Comparison of ENCODE assay signal across 1 cellular context in the genomic region with DNA sequence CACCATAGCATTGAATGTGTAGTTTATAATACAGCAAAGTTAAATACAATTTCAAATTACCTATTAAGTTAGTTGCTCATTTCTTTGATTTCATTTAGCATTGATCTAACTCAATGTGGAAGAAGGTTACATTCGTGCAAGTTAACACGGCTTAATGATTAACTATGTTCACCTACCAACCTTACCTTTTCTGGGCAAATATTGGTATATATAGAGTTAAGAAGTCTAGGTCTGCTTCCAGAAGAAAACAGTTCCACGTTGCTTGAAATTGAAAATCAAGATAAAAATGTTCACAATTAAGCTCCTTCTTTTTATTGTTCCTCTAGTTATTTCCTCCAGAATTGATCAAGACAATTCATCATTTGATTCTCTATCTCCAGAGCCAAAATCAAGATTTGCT.
TF ChIP-seq lines count a peak whose summit lies in the region.

A gene with protein sequence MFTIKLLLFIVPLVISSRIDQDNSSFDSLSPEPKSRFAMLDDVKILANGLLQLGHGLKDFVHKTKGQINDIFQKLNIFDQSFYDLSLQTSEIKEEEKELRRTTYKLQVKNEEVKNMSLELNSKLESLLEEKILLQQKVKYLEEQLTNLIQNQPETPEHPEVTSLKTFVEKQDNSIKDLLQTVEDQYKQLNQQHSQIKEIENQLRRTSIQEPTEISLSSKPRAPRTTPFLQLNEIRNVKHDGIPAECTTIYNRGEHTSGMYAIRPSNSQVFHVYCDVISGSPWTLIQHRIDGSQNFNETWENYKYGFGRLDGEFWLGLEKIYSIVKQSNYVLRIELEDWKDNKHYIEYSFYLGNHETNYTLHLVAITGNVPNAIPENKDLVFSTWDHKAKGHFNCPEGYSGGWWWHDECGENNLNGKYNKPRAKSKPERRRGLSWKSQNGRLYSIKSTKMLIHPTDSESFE (plus strand): TSS at position 240 of the 400 bp plus-strand sequence. CDS start 47 bp downstream, at position 287.

TF ChIP-seq in IMR-90, 13 proteins besides CTCF, POLR2A, EP300 and RAD21:
- no peak for TF ChIP-seq RCOR1 (IDR thresholded peaks at IDR 0.05; ENCODE audit: insufficient replicate concordance, low read length)
- no peak for TF ChIP-seq MAZ (IDR thresholded peaks at IDR 0.05; ENCODE audit: borderline replicate concordance, low read depth, low read length)
- TF ChIP-seq CHD1 (IDR thresholded peaks at IDR 0.05; ENCODE audit: low read depth, low read length) = no peak
- no peak for TF ChIP-seq BHLHE40 (IDR thresholded peaks at IDR 0.05; ENCODE audit: low read depth, low read length)
- no peak for TF ChIP-seq MAFK (IDR thresholded peaks at IDR 0.05; ENCODE audit: low read depth, low read length)
- TF ChIP-seq, protein P1, sequence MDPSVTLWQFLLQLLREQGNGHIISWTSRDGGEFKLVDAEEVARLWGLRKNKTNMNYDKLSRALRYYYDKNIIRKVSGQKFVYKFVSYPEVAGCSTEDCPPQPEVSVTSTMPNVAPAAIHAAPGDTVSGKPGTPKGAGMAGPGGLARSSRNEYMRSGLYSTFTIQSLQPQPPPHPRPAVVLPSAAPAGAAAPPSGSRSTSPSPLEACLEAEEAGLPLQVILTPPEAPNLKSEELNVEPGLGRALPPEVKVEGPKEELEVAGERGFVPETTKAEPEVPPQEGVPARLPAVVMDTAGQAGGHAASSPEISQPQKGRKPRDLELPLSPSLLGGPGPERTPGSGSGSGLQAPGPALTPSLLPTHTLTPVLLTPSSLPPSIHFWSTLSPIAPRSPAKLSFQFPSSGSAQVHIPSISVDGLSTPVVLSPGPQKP (IDR thresholded peaks at IDR 0.05; ENCODE audit: borderline replicate concordance, low read depth, low read length) = no peak
- no peak for TF ChIP-seq SMC3 (IDR thresholded peaks at IDR 0.05; ENCODE audit: low read depth, low read length)
- TF ChIP-seq, protein P2, sequence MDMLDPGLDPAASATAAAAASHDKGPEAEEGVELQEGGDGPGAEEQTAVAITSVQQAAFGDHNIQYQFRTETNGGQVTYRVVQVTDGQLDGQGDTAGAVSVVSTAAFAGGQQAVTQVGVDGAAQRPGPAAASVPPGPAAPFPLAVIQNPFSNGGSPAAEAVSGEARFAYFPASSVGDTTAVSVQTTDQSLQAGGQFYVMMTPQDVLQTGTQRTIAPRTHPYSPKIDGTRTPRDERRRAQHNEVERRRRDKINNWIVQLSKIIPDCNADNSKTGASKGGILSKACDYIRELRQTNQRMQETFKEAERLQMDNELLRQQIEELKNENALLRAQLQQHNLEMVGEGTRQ (IDR thresholded peaks at IDR 0.05; ENCODE audit: low read depth, low read length) = no peak
- no peak for TF ChIP-seq NFE2L2 (IDR thresholded peaks at IDR 0.05; ENCODE audit: low read depth, low read length)
- TF ChIP-seq CEBPB (IDR thresholded peaks at IDR 0.05; ENCODE audit: low read depth, low read length) = no peak
- TF ChIP-seq FOS (IDR thresholded peaks at IDR 0.05; ENCODE audit: low read depth, low read length) = no peak
- TF ChIP-seq RFX5 (IDR thresholded peaks at IDR 0.05; ENCODE audit: low read depth, low read length) = no peak
- TF ChIP-seq MXI1 (IDR thresholded peaks at IDR 0.05; ENCODE audit: borderline replicate concordance, low read depth, low read length) = no peak
